In the genomic region with DNA sequence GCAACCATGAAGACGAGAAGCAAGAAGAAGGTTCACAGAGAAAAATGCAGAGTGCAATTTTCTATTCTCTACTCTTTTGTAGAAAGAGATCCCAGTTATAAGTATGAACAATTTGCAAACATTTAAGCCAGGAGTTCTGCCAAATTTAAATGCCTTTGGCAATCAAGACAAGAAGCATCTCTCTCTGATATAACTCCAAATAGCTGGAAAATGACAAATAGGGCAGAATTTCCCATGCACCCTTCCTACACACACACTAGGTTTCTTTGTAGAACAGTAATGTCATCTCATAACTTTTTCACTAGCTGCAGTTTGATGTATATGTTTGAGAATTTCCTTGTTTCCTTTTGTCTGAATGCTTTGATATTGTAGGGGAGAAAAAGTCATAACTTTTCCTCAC, we compare ENCODE assay signal across 26 cellular contexts.
"Had no signal": no experiment of that assay in that cellular context is flagged by ENCODE, and none has a peak within 500 bp of the region (broad histone marks: within the 10 kb centered on the region; RNA-seq: fewer than 3 reads in every experiment).

No MANE protein-coding gene starts in this region.

- ATAC-seq: left colon; left lung; lower lobe of right lung; naive thymus-derived CD8-positive, alpha-beta T cell; pancreas; right lobe of liver; stimulated activated naive B cell treated with anti-CD40 and anti-IgM and Interleukin-4, amounts not matched to agents 10 μg/mL and 1 μg/mL and 100 μg/mL, for 72 hours; stimulated activated naive CD8-positive, alpha-beta T cell treated with anti-CD3 and anti-CD28 coated beads, Interleukin-15, Interleukin-2, amounts not matched to agents 100 U/mL and 50 U/mL, for 24 hours had no signal

- H3K4me3 ChIP-seq: left lung, lower lobe of right lung, pancreas, prostate gland, right lobe of liver, skin epidermis, stomach, testis, thyroid gland, transverse colon, upper lobe of left lung, vagina had no signal

- H3K36me3 ChIP-seq: left lung, lower lobe of right lung, pancreas, prostate gland, right lobe of liver, stomach, thyroid gland, transverse colon, upper lobe of left lung, vagina had no signal

- H3K27me3 ChIP-seq: left lung, pancreas, right lobe of liver, stomach, testis, thyroid gland, transverse colon, upper lobe of left lung, vagina had no signal

- H3K4me1 ChIP-seq: left lung, prostate gland, right lobe of liver, stomach, testis, thyroid gland, transverse colon had no signal

- DNase-seq: immature natural killer cell; kidney; left colon; left lung; lower lobe of right lung; mammary epithelial cell; mesenchymal stem cell; naive thymus-derived CD8-positive, alpha-beta T cell; nucleus accumbens; pancreas; posterior cingulate gyrus; right lobe of liver; stimulated activated CD4-positive, alpha-beta T cell treated with anti-CD3 and anti-CD28 coated beads, Interleukin-12 subunit alpha, Interleukin-12 subunit beta, amount 100 ng/mL, for 4 hours; stimulated activated CD4-positive, alpha-beta T cell treated with anti-CD3 and anti-CD28 coated beads, Interleukin-15, amount 100 ng/mL, for 24 hours; stimulated activated CD4-positive, alpha-beta T cell treated with anti-CD3 and anti-CD28 coated beads, Interleukin-2, amount 100 ng/mL, for 24 hours; stimulated activated CD4-positive, alpha-beta T cell treated with anti-CD3 and anti-CD28 coated beads, Interleukin-4, amount 100 ng/mL, for 1 hour; stimulated activated naive B cell treated with anti-CD40 and anti-IgM and Interleukin-4, amounts not matched to agents 10 μg/mL and 1 μg/mL and 100 μg/mL, for 72 hours; stimulated activated naive CD8-positive, alpha-beta T cell treated with anti-CD3 and anti-CD28 coated beads, Interleukin-15, Interleukin-2, amounts not matched to agents 100 U/mL and 50 U/mL, for 24 hours; stomach; testis; thyroid gland; transverse colon; upper lobe of left lung had no signal

- H3K27ac ChIP-seq: left lung, lower lobe of right lung, pancreas, prostate gland, right lobe of liver, skin epidermis, stomach, testis, thyroid gland, transverse colon, upper lobe of left lung, vagina had no signal

- H3K9me3 ChIP-seq: left lung, lower lobe of right lung, pancreas, prostate gland, right lobe of liver, stomach, testis, thyroid gland, transverse colon, upper lobe of left lung, vagina had no signal
